Comparison of ENCODE assay signal across 18 cellular contexts in the genomic region with DNA sequence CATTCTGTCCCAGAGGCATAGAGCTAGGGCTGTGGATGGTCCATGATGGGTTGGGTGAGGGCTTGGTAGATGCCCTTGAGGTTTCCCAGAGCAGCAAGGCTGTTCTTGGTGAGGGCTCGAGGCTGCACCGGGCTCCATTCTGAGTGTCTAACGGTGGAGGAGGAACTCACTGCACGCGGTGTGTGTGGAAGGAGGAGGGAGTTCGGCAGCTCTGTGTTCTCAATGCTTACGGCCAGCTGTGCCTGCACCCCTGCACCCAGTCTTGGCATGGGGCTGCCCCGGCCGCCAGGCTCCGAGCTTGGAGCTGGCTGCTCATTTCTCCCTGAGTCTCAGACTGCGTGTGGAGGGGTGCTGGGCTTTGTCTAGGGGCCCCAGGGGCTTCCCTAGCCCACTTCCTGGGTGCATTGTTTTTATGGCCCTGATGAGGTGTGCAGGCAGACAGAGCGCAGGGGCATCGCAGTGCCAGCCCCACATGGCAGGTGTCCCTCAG.
A peak's percentile ranks its signal among the peaks of the same experiment; 100 is the strongest.
DNase-seq lines count a peak whose midpoint lies in the region; ATAC-seq and TF ChIP-seq lines count a peak whose summit lies in the region.
"Had no signal": no experiment of that assay in that cellular context is flagged by ENCODE, and none has a peak within 500 bp of the region (broad histone marks: within the 10 kb centered on the region; RNA-seq: fewer than 3 reads in every experiment).

No MANE protein-coding gene starts in this region.

- H3K27ac Mint-ChIP-seq in brain = peak overlapping the region in 3 of 5 experiments; percentile 66 to 78 (median 73)
- H3K27ac Mint-ChIP-seq: CD8-positive, alpha-beta T cell; IgD-negative memory B cell had no signal

- H3K4me3 ChIP-seq in A673 (ENCODE audit: low read depth, low read length, poor library complexity, severe bottlenecking) = peak overlapping the region; percentile 61
- H3K4me3 ChIP-seq in BLaER1 treated with 17β-estradiol and CSF1 and Interleukin-3, amounts not matched to agents 10 nM and 100 nM = no peak overlapping the region

- in situ Hi-C loops in GM13977 (cut with MboI; ENCODE audit: low pct_unique_long_range_greater_than_20kb, low sequenced_read_pairs, unreplicated experiment) = no loop called here

- H3K4me3 Mint-ChIP-seq in brain = no peak overlapping the region
- H3K4me3 Mint-ChIP-seq: CD8-positive, alpha-beta T cell; IgD-negative memory B cell had no signal

- CTCF ChIA-PET in A673 (lab: Charles Lee) = no interaction called here

- H3K27me3 Mint-ChIP-seq in brain = peaks cover 4% of the 10 kb centered on the region

- no peak for ATAC-seq in GM19395 (IDR thresholded peaks at IDR 0.05; ENCODE audit: unreplicated experiment)
- ATAC-seq: CD8-positive, alpha-beta T cell had no signal

- peaks cover 37% of the 10 kb centered on the region for H3K4me1 Mint-ChIP-seq in brain

- POLR2A ChIA-PET in A673 (lab: Charles Lee; ENCODE audit: low non-redundant PET) = no interaction called here

- no peaks in the 10 kb centered on the region for H3K27me3 ChIP-seq in A673 (replicated peaks; ENCODE audit: insufficient read depth, low read depth, low read length, poor library complexity)
- H3K27me3 ChIP-seq in BLaER1 treated with 17β-estradiol and CSF1 and Interleukin-3, amounts not matched to agents 10 nM and 100 nM = peaks cover 76 to 87% (median 80%) of the 10 kb centered on the region in 11 experiments

- peak overlapping the region in 8 of 11 experiments; percentile 42 to 100 (median 98); a peak in 14 of 22 replicates for H3K4me2 ChIP-seq in BLaER1 treated with 17β-estradiol and CSF1 and Interleukin-3, amounts not matched to agents 10 nM and 100 nM

- H3K4me1 ChIP-seq in A673 (ENCODE audit: insufficient read depth, low read length, poor library complexity, severe bottlenecking) = peaks cover 21% of the 10 kb centered on the region
- H3K4me1 ChIP-seq in BLaER1 treated with 17β-estradiol and CSF1 and Interleukin-3, amounts not matched to agents 10 nM and 100 nM = peaks cover 10 to 64% (median 52%) of the 10 kb centered on the region in 10 experiments; a peak in 19 of 20 replicates

- BruUV-seq in A673 (replicated peaks; lab: Mats Ljungman, UMichigan) = no TSS peak

- H4K20me1 ChIP-seq in BLaER1 treated with 17β-estradiol and CSF1 and Interleukin-3, amounts not matched to agents 10 nM and 100 nM = peaks cover 0 to 74% (median 58%) of the 10 kb centered on the region in 11 experiments; a peak in 18 of 22 replicates

- H3K36me3 Mint-ChIP-seq in brain = no peaks in the 10 kb centered on the region
- H3K36me3 Mint-ChIP-seq: CD8-positive, alpha-beta T cell; IgD-negative memory B cell had no signal

- DNase-seq in A673 (ENCODE audit: low spot score) (peak; percentile 49), retina (peak; percentile 34), GM13977 (ENCODE audit: low spot score) (no peak), iPS-NIHi7 (ENCODE audit: extremely low spot score) (no peak)
- DNase-seq: CD8-positive, alpha-beta T cell; GF-D8; HCEC 1CT; NCI-H1105; NCI-H146; NCI-H2081; NCI-H446 treated with DMSO at 0.1 percent for 48 hours; NCI-H526 treated with DMSO at 0.1 percent for 48 hours; OCI-M1; SW 1271 had no signal

- H3K9me3 Mint-ChIP-seq in brain = peaks cover 0 to 2% (median 0%) of the 10 kb centered on the region in 5 experiments
- H3K9me3 Mint-ChIP-seq: CD8-positive, alpha-beta T cell had no signal

- H3K27ac ChIP-seq in A673 (ENCODE audit: low read depth, low read length, poor library complexity, severe bottlenecking) = peak overlapping the region; percentile 84
- H3K27ac ChIP-seq in BLaER1 treated with 17β-estradiol and CSF1 and Interleukin-3, amounts not matched to agents 10 nM and 100 nM = no peak overlapping the region

- no peaks in the 10 kb centered on the region for H3K9me3 ChIP-seq in A673 (ENCODE audit: low read depth, low read length, poor library complexity, severe bottlenecking)
- H3K9me3 ChIP-seq in BLaER1 treated with 17β-estradiol and CSF1 and Interleukin-3, amounts not matched to agents 10 nM and 100 nM (replicated peaks in 1 of 11) = peaks cover 0 to 8% (median 0%) of the 10 kb centered on the region in 11 experiments; a peak in 3 of 22 replicates

- no peak overlapping the region for H3K9ac ChIP-seq in BLaER1 treated with 17β-estradiol and CSF1 and Interleukin-3, amounts not matched to agents 10 nM and 100 nM

- intact Hi-C loops in A673 (cut with micrococcal nuclease; ENCODE audit: unreplicated experiment) = loop anchor here (5.0 kb wide), 1 partner anchor 292 kb away; no protein-coding TSS in a partner anchor

- H3K36me3 ChIP-seq in A673 (ENCODE audit: insufficient read depth, low read length, poor library complexity, severe bottlenecking) = peaks cover 24% of the 10 kb centered on the region
- H3K36me3 ChIP-seq in BLaER1 treated with 17β-estradiol and CSF1 and Interleukin-3, amounts not matched to agents 10 nM and 100 nM = no peaks in the 10 kb centered on the region

- TF ChIP-seq CTCF in A673 (conservative IDR thresholded peaks at IDR 0.05; ENCODE audit: low read depth, low read length) = no peak
- TF ChIP-seq CTCF in brain (conservative IDR thresholded peaks at IDR 0.05) = no peak
- no peak for TF ChIP-seq CTCF in GM13977 (IDR thresholded peaks at IDR 0.05; ENCODE audit: extremely low read depth, insufficient read depth, missing control alignments)

Comparison
In these comparisons a context has a peak if more than half of its experiments do, and no peak if none do; other contexts are left out.
1. DNase-seq: peak in A673 (single experiment) and retina (single experiment); none in GM13977 (single experiment) and iPS-NIHi7 (single experiment).